ENCODE assay signal across 8 cellular contexts in genomic region chr15:64703632-64703959, GRCh38.
DNase-seq lines count a peak whose midpoint lies in the region; ATAC-seq and TF ChIP-seq lines count a peak whose summit lies in the region.

No MANE protein-coding gene starts in this region.

- no peak for DNase-seq in CD4-positive, alpha-beta memory T cell
- no peak for DNase-seq in brain microvascular endothelial cell
- DNase-seq in mesothelial cell of epicardium (ENCODE audit: low spot score in 2 of 2, unreplicated experiment in 2 of 2): no peak
- DNase-seq in NCI-H2107 treated with DMSO at 0.1 percent for 48 hours (lab: John Stamatoyannopoulos, UW; ENCODE audit: unreplicated experiment): no peak
- DNase-seq in ecto neural progenitor cell (ENCODE audit: low spot score): no peak
- DNase-seq in NCI-H1694 (lab: John Stamatoyannopoulos, UW): no peak

- H3K4me3 ChIP-seq in CD4-positive, alpha-beta memory T cell (ENCODE audit: low read length in 2 of 2): peak overlapping the region; percentile 54 to 84
- H3K4me3 ChIP-seq in HUES64 (ENCODE audit: low read length): peak overlapping the region; percentile 49
- peak overlapping the region; percentile 84 for H3K4me3 ChIP-seq in brain microvascular endothelial cell (ENCODE audit: low read depth, low read length)

- H3K9ac ChIP-seq in HUES64 (ENCODE audit: low read depth, low read length): peak overlapping the region; percentile 68

- H3K27ac ChIP-seq in CD4-positive, alpha-beta memory T cell (ENCODE audit: low read depth, low read length): peak overlapping the region; percentile 73
- H3K27ac ChIP-seq in HUES64 (ENCODE audit: low read depth, low read length) (peak overlapping the region; percentile 80), brain microvascular endothelial cell (peak overlapping the region; percentile 34)

- WGBS in HUES64: 81% methylated on average over 7 of the region's 7 CpGs

- peaks cover 47% of the 10 kb centered on the region for H3K4me1 ChIP-seq in CD4-positive, alpha-beta memory T cell (ENCODE audit: insufficient read depth, low read length)
- peaks cover 36% of the 10 kb centered on the region for H3K4me1 ChIP-seq in HUES64 (ENCODE audit: insufficient read depth, low read length)

- intact Hi-C loops in CD4-positive, alpha-beta memory T cell (cut with micrococcal nuclease): loop anchor here (1.0 to 10.0 kb wide), 4 partner anchors 191 to 609 kb away; partner anchors contain the start of genes CIAO2A, CSNK1G1, PPIB and SNX1

- ATAC-seq in HG02571 (IDR thresholded peaks at IDR 0.05; ENCODE audit: unreplicated experiment): no peak

- CTCF ChIA-PET in CD4-positive, alpha-beta memory T cell (lab: Charles Lee; ENCODE audit: partially characterized antibody): no interaction called here

- no peaks in the 10 kb centered on the region for H3K9me3 ChIP-seq in CD4-positive, alpha-beta memory T cell (ENCODE audit: control insufficient read depth in 1 of 2, low read length in 2 of 2)
- no peaks in the 10 kb centered on the region for H3K9me3 ChIP-seq in HUES64 (ENCODE audit: insufficient read depth, low read depth, low read length)

- no peak for TF ChIP-seq CTCF in brain microvascular endothelial cell (IDR thresholded peaks at IDR 0.05; ENCODE audit: low read depth, low read length, missing control alignments)
- no peak for TF ChIP-seq CTCF in mesothelial cell of epicardium (IDR thresholded peaks at IDR 0.05; ENCODE audit: unreplicated experiment)

- H3K9me3 Mint-ChIP-seq in CD4-positive, alpha-beta memory T cell: peaks cover 0 to 1% (median 0%) of the 10 kb centered on the region in 8 donors
- H3K9me3 Mint-ChIP-seq in mesothelial cell of epicardium: no peaks in the 10 kb centered on the region

- POLR2A ChIA-PET in CD4-positive, alpha-beta memory T cell (lab: Charles Lee; ENCODE audit: partially characterized antibody): interaction anchor here (0.7 to 2.0 kb wide), 4 partner anchors 9 to 316 kb away, joined by 3 to 4 read pairs (median 4); partner anchors contain the start of gene TRIP4

- in situ Hi-C loops in brain microvascular endothelial cell (cut with HindIII; ENCODE audit: low pct_ligation_motif_present, low sequenced_read_pairs): no loop called here

- H3K27ac Mint-ChIP-seq in CD4-positive, alpha-beta memory T cell: peak overlapping the region; percentile 44 to 95 (median 92)
- peak overlapping the region; percentile 68 for H3K27ac Mint-ChIP-seq in mesothelial cell of epicardium

- H3K27me3 ChIP-seq in CD4-positive, alpha-beta memory T cell (ENCODE audit: insufficient read depth, low read length): no peaks in the 10 kb centered on the region
- H3K27me3 ChIP-seq in HUES64 (ENCODE audit: insufficient read depth, low read length): no peaks in the 10 kb centered on the region
- no peaks in the 10 kb centered on the region for H3K27me3 ChIP-seq in brain microvascular endothelial cell (replicated peaks)

- H3K36me3 Mint-ChIP-seq in CD4-positive, alpha-beta memory T cell: peaks cover 0 to 4% of the 10 kb centered on the region in 2 donors
- H3K36me3 Mint-ChIP-seq in mesothelial cell of epicardium: no peaks in the 10 kb centered on the region

- peak overlapping the region; percentile 79 to 95 (median 92) for H3K4me3 Mint-ChIP-seq in CD4-positive, alpha-beta memory T cell
- peak overlapping the region; percentile 72 for H3K4me3 Mint-ChIP-seq in mesothelial cell of epicardium

- no peaks in the 10 kb centered on the region for H3K36me3 ChIP-seq in CD4-positive, alpha-beta memory T cell (ENCODE audit: insufficient read depth, low read length)
- peaks cover 18% of the 10 kb centered on the region for H3K36me3 ChIP-seq in HUES64 (ENCODE audit: insufficient read depth, low read length)
- no peaks in the 10 kb centered on the region for H3K36me3 ChIP-seq in brain microvascular endothelial cell (replicated peaks)

- no peaks in the 10 kb centered on the region for H3K27me3 Mint-ChIP-seq in CD4-positive, alpha-beta memory T cell
- no peaks in the 10 kb centered on the region for H3K27me3 Mint-ChIP-seq in mesothelial cell of epicardium (ENCODE audit: low read depth)

- peaks cover 41 to 53% (median 46%) of the 10 kb centered on the region in 4 donors for H3K4me1 Mint-ChIP-seq in CD4-positive, alpha-beta memory T cell
- H3K4me1 Mint-ChIP-seq in mesothelial cell of epicardium: peaks cover 44% of the 10 kb centered on the region
